In genomic region chr22:38097557-38098409, GRCh38 we compare ENCODE assay signal across 12 cellular contexts. TPM values are rescaled to one million over a fixed set of nuclear protein-coding genes. Genes with fewer than 3 reads are reported as not detected.
A peak's percentile ranks its signal among the peaks of the same experiment; 100 is the strongest.
DNase-seq lines count a peak whose midpoint lies in the region; ATAC-seq, FAIRE-seq and TF ChIP-seq lines count a peak whose summit lies in the region.
"Had no signal": no experiment of that assay in that cellular context is flagged by ENCODE, and none has a peak within 500 bp of the region (broad histone marks: within the 10 kb centered on the region; RNA-seq: fewer than 3 reads in every experiment).

No MANE protein-coding gene starts in this region.

- H3K27me3 Mint-ChIP-seq in natural killer cell treated with Interleukin-12 subunit alpha and Interleukin-12 subunit beta and Interleukin-15 and Interleukin-18, amount 100 ng/mL, for 72 hours: no peaks in the 10 kb centered on the region
- H3K27me3 Mint-ChIP-seq in natural killer cell (ENCODE audit: low read depth in 2 of 2): no peaks in the 10 kb centered on the region
- H3K27me3 Mint-ChIP-seq in endothelial cell (ENCODE audit: unreplicated experiment): peaks cover 3% of the 10 kb centered on the region

- no peak for ATAC-seq in natural killer cell treated with Interleukin-12 subunit alpha and Interleukin-12 subunit beta and Interleukin-15 and Interleukin-18, amount 100 ng/mL, for 72 hours
- ATAC-seq in natural killer cell (no peak), GM18858 (IDR thresholded peaks at IDR 0.05; ENCODE audit: unreplicated experiment) (no peak)

- H3K27me3 ChIP-seq in kidney epithelial cell (ENCODE audit: control insufficient read depth, insufficient read depth, low read length): no peaks in the 10 kb centered on the region
- H3K27me3 ChIP-seq in small intestine (ENCODE audit: control insufficient read depth in 2 of 2, insufficient read depth in 2 of 2, low read length in 2 of 2): no peaks in the 10 kb centered on the region

- H3K36me3 ChIP-seq in kidney epithelial cell (ENCODE audit: control insufficient read depth, insufficient read depth, low read length) (no peaks in the 10 kb centered on the region), small intestine (ENCODE audit: control insufficient read depth in 2 of 2, insufficient read depth in 2 of 2, low read length in 2 of 2) (peaks cover 4 to 28% of the 10 kb centered on the region in 2 donors)

- H3K9me3 ChIP-seq in small intestine (ENCODE audit: control insufficient read depth, low read depth): no peaks in the 10 kb centered on the region
- H3K9me3 ChIP-seq: SK-N-SH had no signal

- no peak for TF ChIP-seq CTCF in natural killer cell (IDR thresholded peaks at IDR 0.05)
- peak; percentile 75 for TF ChIP-seq CTCF in endothelial cell (IDR thresholded peaks at IDR 0.05; ENCODE audit: unreplicated experiment)
- peak; percentile 50 for TF ChIP-seq CTCF in kidney epithelial cell (IDR thresholded peaks at IDR 0.05; ENCODE audit: insufficient read depth, low read length, poor library complexity, severe bottlenecking)

- peak; percentile 51 for DNase-seq in natural killer cell treated with Interleukin-12 subunit alpha and Interleukin-12 subunit beta and Interleukin-15 and Interleukin-18, amount 100 ng/mL, for 72 hours (ENCODE audit: low spot score)
- DNase-seq in natural killer cell (no peak), endothelial cell (ENCODE audit: low spot score) (peak; percentile 72), kidney epithelial cell (ENCODE audit: low read depth) (no peak), HuH-7.5 (ENCODE audit: low spot score) (no peak), small intestine (no peak)
- no peak for DNase-seq in activated CD8-positive, alpha-beta memory T cell treated with anti-CD3 and anti-CD28 coated beads, Interleukin-2, amount 50 U/mL, for 4 hours
- DNase-seq: anterior cingulate cortex; KBM-7; SK-N-SH; stimulated activated CD8-positive, alpha-beta memory T cell treated with anti-CD3 and anti-CD28 coated beads, Interleukin-4, amount 100 ng/mL, for 48 hours had no signal

- H3K4me1 ChIP-seq in small intestine (ENCODE audit: control insufficient read depth in 2 of 2, insufficient read depth in 1 of 2, low read depth in 1 of 2, low read length in 1 of 2): no peaks in the 10 kb centered on the region

- peaks cover 6 to 8% of the 10 kb centered on the region in 2 donors for H3K4me1 Mint-ChIP-seq in natural killer cell treated with Interleukin-12 subunit alpha and Interleukin-12 subunit beta and Interleukin-15 and Interleukin-18, amount 100 ng/mL, for 72 hours (ENCODE audit: low read depth in 2 of 2)
- H3K4me1 Mint-ChIP-seq in natural killer cell (peaks cover 14 to 16% of the 10 kb centered on the region in 2 donors), endothelial cell (ENCODE audit: unreplicated experiment) (peaks cover 29% of the 10 kb centered on the region)

- no peak overlapping the region for H3K27ac Mint-ChIP-seq in natural killer cell treated with Interleukin-12 subunit alpha and Interleukin-12 subunit beta and Interleukin-15 and Interleukin-18, amount 100 ng/mL, for 72 hours
- H3K27ac Mint-ChIP-seq in natural killer cell: no peak overlapping the region
- H3K27ac Mint-ChIP-seq in endothelial cell (ENCODE audit: unreplicated experiment): no peak overlapping the region

- H3K27ac ChIP-seq in small intestine (ENCODE audit: low read depth in 1 of 2, low read length in 1 of 2): no peak overlapping the region

- intact Hi-C loops in natural killer cell (cut with micrococcal nuclease): no loop called here

- no peaks in the 10 kb centered on the region for H3K36me3 Mint-ChIP-seq in natural killer cell treated with Interleukin-12 subunit alpha and Interleukin-12 subunit beta and Interleukin-15 and Interleukin-18, amount 100 ng/mL, for 72 hours
- H3K36me3 Mint-ChIP-seq in natural killer cell (no peaks in the 10 kb centered on the region), endothelial cell (ENCODE audit: low read depth, unreplicated experiment) (peaks cover 4% of the 10 kb centered on the region)

- WGBS in small intestine, 3 donors: 62 to 80% (median 74%) methylated on average over 24 to 32 of the region's 32 CpGs

- FAIRE-seq in small intestine (lab: Jason Lieb, UNC): no peak

- H3K4me3 ChIP-seq in kidney epithelial cell (ENCODE audit: low read depth, low read length) (no peak overlapping the region), small intestine (ENCODE audit: low read depth in 1 of 2, low read length in 2 of 2) (no peak overlapping the region)

- no peak overlapping the region for H3K4me3 Mint-ChIP-seq in natural killer cell treated with Interleukin-12 subunit alpha and Interleukin-12 subunit beta and Interleukin-15 and Interleukin-18, amount 100 ng/mL, for 72 hours
- no peak overlapping the region for H3K4me3 Mint-ChIP-seq in natural killer cell
- H3K4me3 Mint-ChIP-seq in endothelial cell (ENCODE audit: unreplicated experiment): no peak overlapping the region

- H3K9me3 Mint-ChIP-seq in natural killer cell treated with Interleukin-12 subunit alpha and Interleukin-12 subunit beta and Interleukin-15 and Interleukin-18, amount 100 ng/mL, for 72 hours: no peaks in the 10 kb centered on the region
- H3K9me3 Mint-ChIP-seq in natural killer cell: no peaks in the 10 kb centered on the region
- H3K9me3 Mint-ChIP-seq in endothelial cell (ENCODE audit: unreplicated experiment): no peaks in the 10 kb centered on the region

RNA-seq across cellular contexts. Expression of gene BAIAP2L2, which starts 12.7 kb away (rescaled TPM):
- total RNA-seq in natural killer cell treated with Interleukin-12 subunit alpha and Interleukin-12 subunit beta and Interleukin-15 and Interleukin-18, amount 100 ng/mL, for 72 hours: under 1 TPM; 0.40 to 0.84 TPM
- total RNA-seq in natural killer cell (1 to 10 TPM in 2 of 3 donors, under 1 TPM in 1; 0.99 to 1.9 (median 1.2) TPM), endothelial cell (ENCODE audit: unreplicated experiment) (0.77 TPM), kidney epithelial cell (4.1 and 5.4 TPM in 2 replicates)
- polyA plus RNA-seq in small intestine: 100 to 1,000 TPM in 2 of 3 donors, 10 to 100 TPM in 1; 59.0 to 484 (median 395) TPM

RNA-seq across cellular contexts. Expression of gene SLC16A8, which starts 13.8 kb away (rescaled TPM):
- total RNA-seq in natural killer cell treated with Interleukin-12 subunit alpha and Interleukin-12 subunit beta and Interleukin-15 and Interleukin-18, amount 100 ng/mL, for 72 hours: under 1 TPM in 1 of 2 donors, not detected in 1; 0.50 TPM
- total RNA-seq in natural killer cell: 1 to 10 TPM in 1 of 3 donors, not detected in 2; 1.0 TPM
- not detected for total RNA-seq in endothelial cell (ENCODE audit: unreplicated experiment)
- 0.08 and 0.14 TPM in 2 replicates for total RNA-seq in kidney epithelial cell
- under 1 TPM in 1 of 3 donors, not detected in 2; 0.37 TPM for polyA plus RNA-seq in small intestine
- polyA plus RNA-seq: SK-N-SH had no signal

RNA-seq across cellular contexts. Expression of gene PICK1, which starts 40.6 kb away (rescaled TPM):
- 10 to 100 TPM; 14.8 to 18.8 TPM for total RNA-seq in natural killer cell treated with Interleukin-12 subunit alpha and Interleukin-12 subunit beta and Interleukin-15 and Interleukin-18, amount 100 ng/mL, for 72 hours
- total RNA-seq in natural killer cell (10 to 100 TPM; 28.4 to 30.9 (median 29.9) TPM), endothelial cell (ENCODE audit: unreplicated experiment) (24.1 TPM), kidney epithelial cell (53.9 and 55.6 TPM in 2 replicates)
- 10 to 100 TPM; 24.3 to 33.3 (median 33.0) TPM for polyA plus RNA-seq in small intestine

Comparison
In these comparisons a context has a peak if more than half of its experiments do, and no peak if none do; other contexts are left out.
1. DNase-seq: peak in natural killer cell treated with Interleukin-12 subunit alpha and Interleukin-12 subunit beta and Interleukin-15 and Interleukin-18, amount 100 ng/mL, for 72 hours (single experiment) and endothelial cell (single experiment); none in natural killer cell (single experiment), kidney epithelial cell (single experiment), activated CD8-positive, alpha-beta memory T cell treated with anti-CD3 and anti-CD28 coated beads, Interleukin-2, amount 50 U/mL, for 4 hours (single experiment), HuH-7.5 (single experiment) and small intestine (single experiment).